ENCODE assay signal across 8 cellular contexts in the genomic region with DNA sequence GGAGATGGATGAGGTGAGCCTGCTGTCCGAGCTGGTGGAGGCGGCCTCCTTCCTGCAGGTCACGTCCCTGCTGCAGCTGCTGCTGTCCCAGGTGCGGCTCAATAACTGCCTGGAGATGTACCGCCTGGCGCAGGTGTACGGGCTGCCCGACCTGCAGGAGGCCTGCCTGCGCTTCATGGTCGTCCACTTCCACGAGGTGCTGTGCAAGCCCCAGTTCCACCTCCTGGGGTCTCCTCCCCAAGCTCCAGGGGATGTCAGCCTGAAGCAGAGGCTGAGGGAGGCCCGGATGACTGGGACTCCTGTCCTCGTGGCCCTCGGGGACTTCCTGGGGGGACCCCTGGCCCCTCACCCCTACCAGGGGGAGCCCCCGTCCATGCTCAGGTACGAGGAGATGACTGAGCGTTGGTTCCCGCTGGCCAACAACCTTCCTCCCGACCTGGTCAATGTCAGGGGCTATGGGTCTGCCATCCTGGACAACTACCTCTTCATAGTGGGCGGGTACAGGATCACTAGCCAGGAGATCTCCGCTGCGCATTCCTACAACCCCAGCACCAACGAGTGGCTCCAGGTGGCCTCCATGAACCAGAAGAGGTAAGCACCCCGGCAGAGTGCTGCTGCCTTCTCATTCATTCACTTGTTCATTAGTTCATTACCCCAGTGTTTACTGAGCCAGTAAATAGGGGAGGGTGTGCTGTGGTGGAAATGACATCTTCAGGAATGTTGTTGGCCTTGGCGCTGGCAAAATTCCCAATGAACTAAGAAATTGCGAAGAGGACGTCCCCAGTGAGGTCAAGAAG. TPM values are rescaled to one million over a fixed set of nuclear protein-coding genes. Genes with fewer than 3 reads are reported as not detected.
DNase-seq lines count a peak whose midpoint lies in the region; ATAC-seq and TF ChIP-seq lines count a peak whose summit lies in the region.

No MANE protein-coding gene starts in this region.

- peak overlapping the region; percentile 79 for H3K9ac ChIP-seq in ES-I3 (ENCODE audit: low read depth, low read length)
- peak overlapping the region; percentile 96 for H3K9ac ChIP-seq in HUES64 (ENCODE audit: low read depth, low read length)
- peak overlapping the region; percentile 77 to 91 for H3K9ac ChIP-seq in colonic mucosa (ENCODE audit: low read depth in 2 of 2, low read length in 2 of 2)

- no peaks in the 10 kb centered on the region for H3K9me3 ChIP-seq in ES-I3 (ENCODE audit: control insufficient read depth, insufficient read depth, low read length)
- H3K9me3 ChIP-seq in HUES64 (ENCODE audit: insufficient read depth, low read depth, low read length): no peaks in the 10 kb centered on the region
- H3K9me3 ChIP-seq in T-helper 17 cell (ENCODE audit: control insufficient read depth, low read length, poor library complexity, severe bottlenecking): no peaks in the 10 kb centered on the region
- H3K9me3 ChIP-seq in colonic mucosa: no peaks in the 10 kb centered on the region

- H3K4me1 ChIP-seq in ES-I3 (ENCODE audit: insufficient read depth, low read length): peaks cover 17% of the 10 kb centered on the region; the same call in 1 of the 2 replicates
- H3K4me1 ChIP-seq in HUES64 (ENCODE audit: insufficient read depth, low read length): peaks cover 34% of the 10 kb centered on the region
- peaks cover 6% of the 10 kb centered on the region for H3K4me1 ChIP-seq in colonic mucosa

- DNase-seq in T-helper 17 cell (peak in 2 of 3 donors; percentile 13 to 16), colonic mucosa (peak; percentile 47), memory B cell (ENCODE audit: low spot score in 2 of 2) (no peak), GM20000 (ENCODE audit: low spot score) (no peak)

- peak overlapping the region; percentile 83 for H3K4me3 Mint-ChIP-seq in T-helper 17 cell
- H3K4me3 Mint-ChIP-seq in memory B cell: peak overlapping the region; percentile 87

- no peaks in the 10 kb centered on the region for H3K36me3 ChIP-seq in ES-I3 (ENCODE audit: insufficient read depth, low read length)
- H3K36me3 ChIP-seq in HUES64 (ENCODE audit: insufficient read depth, low read length): peaks cover 20% of the 10 kb centered on the region
- no peaks in the 10 kb centered on the region for H3K36me3 ChIP-seq in colonic mucosa

- H3K27ac ChIP-seq in HUES64 (ENCODE audit: low read depth, low read length): peak overlapping the region; percentile 87
- H3K27ac ChIP-seq in colonic mucosa: peak overlapping the region; percentile 93
- peak overlapping the region; percentile 87 for H3K27ac ChIP-seq in temporal lobe (ENCODE audit: low read depth, low read length)

- intact Hi-C loops in colonic mucosa (cut with DNase I): loop anchor here (10.0 kb wide), 1 partner anchor 46 kb away; no protein-coding TSS in a partner anchor

- H3K4me1 Mint-ChIP-seq in T-helper 17 cell: peaks cover 29% of the 10 kb centered on the region
- H3K4me1 Mint-ChIP-seq in memory B cell: peaks cover 19% of the 10 kb centered on the region

- WGBS in HUES64: 10% methylated on average over 27 of the region's 27 CpGs

- peaks cover 2% of the 10 kb centered on the region for H3K36me3 Mint-ChIP-seq in T-helper 17 cell (ENCODE audit: low read depth)
- peaks cover 6% of the 10 kb centered on the region for H3K36me3 Mint-ChIP-seq in memory B cell

- peak overlapping the region; percentile 14 for H3K27ac Mint-ChIP-seq in T-helper 17 cell
- no peak overlapping the region for H3K27ac Mint-ChIP-seq in memory B cell

- H3K27me3 ChIP-seq in HUES64 (ENCODE audit: insufficient read depth, low read length): no peaks in the 10 kb centered on the region
- H3K27me3 ChIP-seq in colonic mucosa: no peaks in the 10 kb centered on the region

- H3K9me3 Mint-ChIP-seq in memory B cell: no peaks in the 10 kb centered on the region

- no peak for TF ChIP-seq CTCF in colonic mucosa (IDR thresholded peaks at IDR 0.05)
- TF ChIP-seq CTCF in GM20000 (IDR thresholded peaks at IDR 0.05; ENCODE audit: extremely low read depth, missing control alignments): no peak

- ATAC-seq in GM21528 (IDR thresholded peaks at IDR 0.05; ENCODE audit: low FRiP score, unreplicated experiment) (peak; percentile 43), T-helper 17 cell (peak; percentile 51), memory B cell (ENCODE audit: low read depth) (peak; percentile 17)

- H3K27me3 Mint-ChIP-seq in T-helper 17 cell (no peaks in the 10 kb centered on the region), memory B cell (no peaks in the 10 kb centered on the region)

- H3K4me3 ChIP-seq in HUES64 (ENCODE audit: low read length): peak overlapping the region; percentile 86
- peak overlapping the region; percentile 78 for H3K4me3 ChIP-seq in colonic mucosa

RNA-seq across cellular contexts. Expression of a gene that starts 0.8 kb away (rescaled TPM):
- polyA plus RNA-seq in HUES64 (2013, experiment 1 of 2): not detected
- polyA plus RNA-seq in HUES64 (2013, experiment 2 of 2): not detected
- total RNA-seq in T-helper 17 cell (not detected), colonic mucosa (not detected), temporal lobe (not detected)

RNA-seq across cellular contexts. Expression of a gene that starts 0.8 kb away (rescaled TPM):
- 13.1 TPM for polyA plus RNA-seq in HUES64 (2013, experiment 1 of 2)
- polyA plus RNA-seq in HUES64 (2013, experiment 2 of 2): 11.1 TPM
- total RNA-seq in T-helper 17 cell (10 to 100 TPM; 15.3 to 17.3 TPM), colonic mucosa (10 to 100 TPM; 16.5 to 20.1 TPM), temporal lobe (40.8 TPM)

Comparison
In these comparisons a context has a peak if more than half of its experiments do, and no peak if none do; other contexts are left out.
1. DNase-seq: peak in T-helper 17 cell (2 of 3) and colonic mucosa (single experiment); none in memory B cell (0 of 2) and GM20000 (single experiment).
2. Peak in every context shown above with its lines, with median percentiles within 50 percentile points of each other: H3K9ac ChIP-seq, ATAC-seq and H3K27ac ChIP-seq.